ENCODE assay signal across 24 cellular contexts in the genomic region with DNA sequence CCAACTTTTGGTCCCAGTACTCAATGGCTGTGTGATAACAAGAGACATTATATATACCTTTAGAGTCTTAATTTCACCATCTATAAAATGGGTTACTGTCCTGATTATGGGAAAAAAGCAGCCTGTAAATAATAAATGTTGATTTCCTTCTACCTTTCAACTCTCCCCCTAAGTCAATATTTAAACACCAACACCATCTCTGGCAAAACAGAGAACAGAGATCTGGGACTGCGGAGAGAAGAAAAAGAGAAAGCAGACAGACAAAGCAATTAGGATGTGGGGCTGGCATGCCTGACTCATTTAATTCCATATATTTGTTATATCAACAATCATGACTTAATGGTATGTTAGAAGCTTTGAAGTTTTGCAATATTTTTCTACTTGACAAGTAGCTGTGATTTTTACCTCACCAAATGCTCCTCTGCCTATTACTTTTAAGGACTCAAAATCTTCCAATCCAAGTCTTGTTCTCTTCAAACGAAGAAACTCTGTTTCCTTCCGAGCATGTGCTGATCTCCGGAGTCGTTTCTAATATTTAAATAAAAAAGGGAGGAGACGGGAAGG.
"Had no signal": no experiment of that assay in that cellular context is flagged by ENCODE, and none has a peak within 500 bp of the region (broad histone marks: within the 10 kb centered on the region; RNA-seq: fewer than 3 reads in every experiment).

No MANE protein-coding gene starts in this region.

- H3K27me3 Mint-ChIP-seq: activated CD4-positive, alpha-beta T cell treated with anti-CD3 and anti-CD28 coated beads for 36 hours; activated CD8-positive, alpha-beta memory T cell treated with anti-CD3 and anti-CD28 coated beads, Interleukin-2, amount 10 ng/mL, durations not matched to agents 7 days and 5 days; activated naive CD8-positive, alpha-beta T cell treated with anti-CD3 and anti-CD28 coated beads, Interleukin-2, amount 10 ng/mL, durations not matched to agents 7 days and 5 days had no signal

- H3K9me3 ChIP-seq: body of pancreas, left lung, suprapubic skin, transverse colon, uterus had no signal

- H3K27ac ChIP-seq: body of pancreas, dorsolateral prefrontal cortex, left lung, suprapubic skin, transverse colon, uterus, WERI-Rb-1 had no signal

- ATAC-seq: activated CD4-positive, alpha-beta T cell treated with anti-CD3 and anti-CD28 coated beads for 36 hours; activated CD8-positive, alpha-beta memory T cell treated with anti-CD3 and anti-CD28 coated beads, Interleukin-2, amount 10 ng/mL, durations not matched to agents 7 days and 5 days; body of pancreas; left lung; stimulated activated naive CD8-positive, alpha-beta T cell treated with anti-CD3 and anti-CD28 coated beads, Interleukin-15, Interleukin-2, amounts not matched to agents 100 U/mL and 50 U/mL, for 24 hours had no signal

- H3K4me3 Mint-ChIP-seq: activated CD4-positive, alpha-beta T cell treated with anti-CD3 and anti-CD28 coated beads for 36 hours; activated CD8-positive, alpha-beta memory T cell treated with anti-CD3 and anti-CD28 coated beads, Interleukin-2, amount 10 ng/mL, durations not matched to agents 7 days and 5 days; activated naive CD8-positive, alpha-beta T cell treated with anti-CD3 and anti-CD28 coated beads, Interleukin-2, amount 10 ng/mL, durations not matched to agents 7 days and 5 days had no signal

- H3K27me3 ChIP-seq: body of pancreas, dorsolateral prefrontal cortex, left lung, suprapubic skin, transverse colon, uterus had no signal

- H3K36me3 ChIP-seq: uterus had no signal

- H3K4me3 ChIP-seq: body of pancreas, dorsolateral prefrontal cortex, left lung, suprapubic skin, transverse colon, uterus had no signal

- H3K9me3 Mint-ChIP-seq: activated naive CD8-positive, alpha-beta T cell treated with anti-CD3 and anti-CD28 coated beads, Interleukin-2, amount 10 ng/mL, durations not matched to agents 7 days and 5 days had no signal

- DNase-seq: activated CD4-positive, alpha-beta T cell treated with anti-CD3 and anti-CD28 coated beads for 36 hours; activated CD4-positive, alpha-beta T cell treated with anti-CD3 and anti-CD28 coated beads, Interleukin-2, amount 50 U/mL, for 48 hours; activated CD8-positive, alpha-beta memory T cell treated with anti-CD3 and anti-CD28 coated beads, Interleukin-2, amount 10 ng/mL, durations not matched to agents 7 days and 5 days; activated effector memory CD4-positive, alpha-beta T cell treated with Interleukin-2 at 50 U/mL for 16 hours; activated naive CD8-positive, alpha-beta T cell treated with anti-CD3 and anti-CD28 coated beads, Interleukin-2, amount 10 ng/mL, durations not matched to agents 7 days and 5 days; body of pancreas; caudate nucleus; dorsolateral prefrontal cortex; erythroblast; foreskin melanocyte; glutamatergic neuron; hypothalamus; left lung; mammary epithelial cell; occipital lobe; retina; stimulated activated CD4-positive, alpha-beta T cell treated with anti-CD3 and anti-CD28 coated beads, Interleukin-12 subunit alpha, Interleukin-12 subunit beta, amount 100 ng/mL, for 4 hours; stimulated activated CD4-positive, alpha-beta T cell treated with anti-CD3 and anti-CD28 coated beads, Interleukin-2, amount 100 ng/mL, for 24 hours; stimulated activated naive CD8-positive, alpha-beta T cell treated with anti-CD3 and anti-CD28 coated beads, Interleukin-15, Interleukin-2, amounts not matched to agents 100 U/mL and 50 U/mL, for 24 hours; T-helper 2 cell; transverse colon; uterus; WERI-Rb-1 had no signal

- H3K4me1 ChIP-seq: body of pancreas, uterus had no signal

- H3K27ac Mint-ChIP-seq: activated CD4-positive, alpha-beta T cell treated with anti-CD3 and anti-CD28 coated beads for 36 hours; activated CD8-positive, alpha-beta memory T cell treated with anti-CD3 and anti-CD28 coated beads, Interleukin-2, amount 10 ng/mL, durations not matched to agents 7 days and 5 days; activated naive CD8-positive, alpha-beta T cell treated with anti-CD3 and anti-CD28 coated beads, Interleukin-2, amount 10 ng/mL, durations not matched to agents 7 days and 5 days had no signal
